In genomic region chr12:122827258-122827657, GRCh38 we compare ENCODE assay signal across 20 cellular contexts. TPM values are rescaled to one million over a fixed set of nuclear protein-coding genes. Genes with fewer than 3 reads are reported as not detected.
DNase-seq lines count a peak whose midpoint lies in the region; ATAC-seq and TF ChIP-seq lines count a peak whose summit lies in the region.
"Had no signal": no experiment of that assay in that cellular context is flagged by ENCODE, and none has a peak within 500 bp of the region (broad histone marks: within the 10 kb centered on the region; RNA-seq: fewer than 3 reads in every experiment).

No MANE protein-coding gene starts in this region.

- H3K4me2 ChIP-seq in GM23248 (ENCODE audit: unreplicated experiment) = peak overlapping the region; percentile 85

- no peak for ATAC-seq in GM18870 (IDR thresholded peaks at IDR 0.05; ENCODE audit: unreplicated experiment)
- ATAC-seq: activated CD8-positive, alpha-beta T cell treated with anti-CD3 and anti-CD28 coated beads, Interleukin-2, amount 10 ng/mL, durations not matched to agents 7 days and 5 days; left ventricle myocardium superior had no signal

- no peaks in the 10 kb centered on the region for H3K9me2 ChIP-seq in GM23248 (ENCODE audit: insufficient read depth)

- TF ChIP-seq POLR2A in stomach (IDR thresholded peaks at IDR 0.05) = no peak

- no peaks in the 10 kb centered on the region for H3K27me3 Mint-ChIP-seq in progenitor cell of endocrine pancreas

- H3K9me3 ChIP-seq in GM23248 (ENCODE audit: low read depth) (no peaks in the 10 kb centered on the region), stomach (no peaks in the 10 kb centered on the region)
- H3K9me3 ChIP-seq: MG63 had no signal

- H3K27ac ChIP-seq in GM23248 (no peak overlapping the region), stomach (peak overlapping the region; percentile 61 to 86 (median 66))
- H3K27ac ChIP-seq: WERI-Rb-1 had no signal

- H3K27ac Mint-ChIP-seq in progenitor cell of endocrine pancreas = no peak overlapping the region
- H3K27ac Mint-ChIP-seq: activated CD8-positive, alpha-beta T cell treated with anti-CD3 and anti-CD28 coated beads, Interleukin-2, amount 10 ng/mL, durations not matched to agents 7 days and 5 days; activated naive CD4-positive, alpha-beta T cell treated with anti-CD3 and anti-CD28 coated beads, Interleukin-2, amount 10 ng/mL, durations not matched to agents 7 days and 5 days; activated T-cell treated with anti-CD3 and anti-CD28 coated beads, Interleukin-2, amount 50 U/mL, for 24 hours; T-helper 1 cell treated with Interleukin-12 subunit alpha and Interleukin-12 subunit beta and Interleukin-4 antibody, amounts not matched to agents 30 μg/mL and 1 μg/mL, for 36 hours had no signal

- H3K36me3 ChIP-seq in GM23248 (ENCODE audit: low read depth) (no peaks in the 10 kb centered on the region), stomach (no peaks in the 10 kb centered on the region)
- H3K36me3 ChIP-seq: MG63, WERI-Rb-1 had no signal

- no peak overlapping the region for H3K9ac ChIP-seq in GM23248

- no peak for DNase-seq in GM23248
- peak; percentile 27 for DNase-seq in NCI-H69 (lab: John Stamatoyannopoulos, UW)
- peak; percentile 19 for DNase-seq in epidermal melanocyte (ENCODE audit: insufficient read length, low spot score)
- no peak for DNase-seq in stomach
- DNase-seq in progenitor cell of endocrine pancreas (ENCODE audit: low spot score, unreplicated experiment) = no peak
- no peak for DNase-seq in HK-2 (ENCODE audit: unreplicated experiment)
- DNase-seq: activated CD8-positive, alpha-beta T cell treated with anti-CD3 and anti-CD28 coated beads, Interleukin-2, amount 10 ng/mL, durations not matched to agents 7 days and 5 days; activated naive CD4-positive, alpha-beta T cell treated with anti-CD3 and anti-CD28 coated beads, Interleukin-2, amount 10 ng/mL, durations not matched to agents 7 days and 5 days; activated T-cell treated with anti-CD3 and anti-CD28 coated beads, Interleukin-2, amount 50 U/mL, for 24 hours; AML-193; aorta; DND-41; head of caudate nucleus; left ventricle myocardium superior; MG63; NCI-H187 treated with DMSO at 0.1 percent for 48 hours; NCI-H345; WERI-Rb-1 had no signal

- no peaks in the 10 kb centered on the region for H3K79me2 ChIP-seq in GM23248 (ENCODE audit: insufficient read depth)

- TF ChIP-seq CTCF in stomach (IDR thresholded peaks at IDR 0.05) = no peak
- no peak for TF ChIP-seq CTCF in progenitor cell of endocrine pancreas (IDR thresholded peaks at IDR 0.05; ENCODE audit: unreplicated experiment)

- in situ Hi-C loops in GM23248 (cut with MboI) = no loop called here

- no peak overlapping the region; the same call in 1 of the 2 replicates for H3K4me3 ChIP-seq in GM23248
- H3K4me3 ChIP-seq in stomach = no peak overlapping the region

- peaks cover 4% of the 10 kb centered on the region; the same call in 1 of the 2 replicates for H3F3A ChIP-seq in GM23248 (ENCODE audit: insufficient read depth)

- H3K4me1 ChIP-seq in GM23248 (ENCODE audit: insufficient read depth) = peaks cover 5% of the 10 kb centered on the region
- H3K4me1 ChIP-seq in stomach = peaks cover 4 to 40% (median 20%) of the 10 kb centered on the region in 4 donors

- H4K20me1 ChIP-seq in GM23248 (ENCODE audit: insufficient read depth) = no peaks in the 10 kb centered on the region

- H3K4me3 Mint-ChIP-seq in progenitor cell of endocrine pancreas (ENCODE audit: low read depth) = no peak overlapping the region
- H3K4me3 Mint-ChIP-seq: activated CD8-positive, alpha-beta T cell treated with anti-CD3 and anti-CD28 coated beads, Interleukin-2, amount 10 ng/mL, durations not matched to agents 7 days and 5 days; activated naive CD4-positive, alpha-beta T cell treated with anti-CD3 and anti-CD28 coated beads, Interleukin-2, amount 10 ng/mL, durations not matched to agents 7 days and 5 days; activated T-cell treated with anti-CD3 and anti-CD28 coated beads, Interleukin-2, amount 50 U/mL, for 24 hours; T-helper 1 cell treated with Interleukin-12 subunit alpha and Interleukin-12 subunit beta and Interleukin-4 antibody, amounts not matched to agents 30 μg/mL and 1 μg/mL, for 36 hours had no signal

- H3K36me3 Mint-ChIP-seq in progenitor cell of endocrine pancreas (ENCODE audit: insufficient read depth) = no peaks in the 10 kb centered on the region
- H3K36me3 Mint-ChIP-seq: activated naive CD4-positive, alpha-beta T cell treated with anti-CD3 and anti-CD28 coated beads, Interleukin-2, amount 10 ng/mL, durations not matched to agents 7 days and 5 days had no signal

- H3K9me3 Mint-ChIP-seq in progenitor cell of endocrine pancreas (ENCODE audit: low read depth) = no peaks in the 10 kb centered on the region
- H3K9me3 Mint-ChIP-seq: activated naive CD4-positive, alpha-beta T cell treated with anti-CD3 and anti-CD28 coated beads, Interleukin-2, amount 10 ng/mL, durations not matched to agents 7 days and 5 days; activated T-cell treated with anti-CD3 and anti-CD28 coated beads, Interleukin-2, amount 50 U/mL, for 24 hours; T-helper 1 cell treated with Interleukin-12 subunit alpha and Interleukin-12 subunit beta and Interleukin-4 antibody, amounts not matched to agents 30 μg/mL and 1 μg/mL, for 36 hours had no signal

- no peak for TF ChIP-seq EP300 in stomach (IDR thresholded peaks at IDR 0.05)

- H3K27me3 ChIP-seq in GM23248 (replicated peaks; ENCODE audit: insufficient read depth) (no peaks in the 10 kb centered on the region), stomach (no peaks in the 10 kb centered on the region)
- H3K27me3 ChIP-seq: MG63 had no signal

- H2AFZ ChIP-seq in GM23248 = no peak overlapping the region

- 73 to 75% methylated on average over 5 of the region's 5 CpGs for WGBS in GM23248 (ENCODE audit: low coverage in 1 of 2, low lambda C conversion rate in 2 of 2, missing lambda C conversion rate in 2 of 2), 2 experiments
- WGBS in stomach, 5 donors = 19 to 31% (median 29%) methylated on average over 5 of the region's 5 CpGs

- H3K4me1 Mint-ChIP-seq in progenitor cell of endocrine pancreas (ENCODE audit: low read depth) = peaks cover 12% of the 10 kb centered on the region
- H3K4me1 Mint-ChIP-seq: activated naive CD4-positive, alpha-beta T cell treated with anti-CD3 and anti-CD28 coated beads, Interleukin-2, amount 10 ng/mL, durations not matched to agents 7 days and 5 days had no signal

- intact Hi-C loops in stomach (cut with DNase I; ENCODE audit: low total_unique reads) = no loop called here

RNA-seq across cellular contexts. Expression of gene HIP1R, which starts 8.0 kb away (rescaled TPM):
- total RNA-seq in GM23248 (2014; rRNA removed; shearing (Covaris generic)) = 16.3 and 16.4 TPM in 2 replicates
- polyA plus RNA-seq in GM23248 (2016; fragmentation: Nextera tagmentation; extraction: Ambion mirVana) = 7.1 and 7.6 TPM in 2 replicates
- 100 to 1,000 TPM in 4 of 5 donors, 10 to 100 TPM in 1; 67.6 to 395 (median 160) TPM for total RNA-seq in stomach
- polyA plus RNA-seq in stomach = 10 to 100 TPM; 52.1 to 69.6 (median 68.8) TPM
- total RNA-seq in progenitor cell of endocrine pancreas = 61.1 and 68.8 TPM in 2 replicates

RNA-seq across cellular contexts. Expression of gene CCDC62, which starts 52.9 kb away (rescaled TPM):
- total RNA-seq in GM23248 (2014; rRNA removed; shearing (Covaris generic)) = 0.22 TPM in 1 of 2 replicates, not detected in the other
- polyA plus RNA-seq in GM23248 (2016; fragmentation: Nextera tagmentation; extraction: Ambion mirVana) (0.22 TPM in 1 of 2 replicates, not detected in the other), stomach (under 1 TPM in 2 of 3 donors, not detected in 1; 0.08 to 0.19 TPM)
- total RNA-seq in stomach (1 to 10 TPM in 1 of 5 donors, under 1 TPM in 2, not detected in 2; 0.37 to 1.4 (median 0.58) TPM), progenitor cell of endocrine pancreas (0.80 and 0.81 TPM in 2 replicates)
- polyA plus RNA-seq: aorta had no signal

Comparison
In these comparisons a context has a peak if more than half of its experiments do, and no peak if none do; other contexts are left out.
1. DNase-seq: peak in NCI-H69 (single experiment) and epidermal melanocyte (single experiment); none in GM23248 (single experiment), stomach (single experiment), progenitor cell of endocrine pancreas (single experiment) and HK-2 (single experiment).